Comparison of ENCODE assay signal across 8 cellular contexts in genomic region chr10:97291357-97292096, GRCh38. TPM values are rescaled to one million over a fixed set of nuclear protein-coding genes. Genes with fewer than 3 reads are reported as not detected.
A peak's percentile ranks its signal among the peaks of the same experiment; 100 is the strongest.
DNase-seq lines count a peak whose midpoint lies in the region; ATAC-seq and TF ChIP-seq lines count a peak whose summit lies in the region.

No MANE protein-coding gene starts in this region.

- peak overlapping the region; percentile 82 for H3K9ac ChIP-seq in fibroblast of lung (ENCODE audit: insufficient read depth, low read length)

- H3K9me3 ChIP-seq in SJSA1 (replicated peaks) (no peaks in the 10 kb centered on the region), fibroblast of lung (ENCODE audit: control insufficient read depth, insufficient read depth, low read depth, low read length) (no peaks in the 10 kb centered on the region), osteoblast (ENCODE audit: low read depth, low read length) (no peaks in the 10 kb centered on the region)

- H4K20me1 ChIP-seq in fibroblast of lung (ENCODE audit: control insufficient read depth, extremely low read depth, insufficient read depth, low read length) (no peaks in the 10 kb centered on the region), osteoblast (ENCODE audit: insufficient read depth, low read length) (no peaks in the 10 kb centered on the region)

- H3K4me2 ChIP-seq in fibroblast of lung (ENCODE audit: extremely low read depth, insufficient read depth, low read length) (peak overlapping the region; percentile 73), osteoblast (ENCODE audit: insufficient read depth, low read length) (peak overlapping the region; percentile 100)

- peaks cover 17% of the 10 kb centered on the region for H3K79me2 ChIP-seq in fibroblast of lung (ENCODE audit: control insufficient read depth, insufficient read depth, low read length)
- peaks cover 16% of the 10 kb centered on the region for H3K79me2 ChIP-seq in osteoblast (ENCODE audit: insufficient read depth, low read length)

- H3K27ac ChIP-seq in SJSA1 = peak overlapping the region; percentile 94
- H3K27ac ChIP-seq in fibroblast of lung (ENCODE audit: insufficient read depth, low read length) = peak overlapping the region; percentile 91
- H3K27ac ChIP-seq in osteoblast (ENCODE audit: low read depth, low read length) = peak overlapping the region; percentile 94

- ATAC-seq in GM19452 (IDR thresholded peaks at IDR 0.05; ENCODE audit: unreplicated experiment) (peak; percentile 1), HG03159 (IDR thresholded peaks at IDR 0.05; ENCODE audit: unreplicated experiment) (no peak)

- peaks cover 7% of the 10 kb centered on the region for H3K4me1 ChIP-seq in SJSA1 (replicated peaks)
- no peaks in the 10 kb centered on the region for H3K4me1 ChIP-seq in fibroblast of lung (ENCODE audit: control insufficient read depth, extremely low read depth, insufficient read depth, low read length)
- H3K4me1 ChIP-seq in osteoblast (ENCODE audit: insufficient read depth, low read length) = peaks cover 11% of the 10 kb centered on the region

- H2AFZ ChIP-seq in fibroblast of lung (ENCODE audit: low read length) (peak overlapping the region; percentile 72), osteoblast (ENCODE audit: low read length) (peak overlapping the region; percentile 98)

- H3K36me3 ChIP-seq in SJSA1 (peaks cover 3% of the 10 kb centered on the region), fibroblast of lung (ENCODE audit: control insufficient read depth, insufficient read depth, low read length) (no peaks in the 10 kb centered on the region), osteoblast (ENCODE audit: insufficient read depth, low read length) (peaks cover 9% of the 10 kb centered on the region)

- H3K4me3 ChIP-seq in SJSA1 (peak overlapping the region; percentile 56), fibroblast of lung (replicated peaks in 1 of 4; ENCODE audit: control extremely low read depth in 1 of 4, insufficient read depth in 1 of 4, low read depth in 3 of 4, low read length in 4 of 4) (peak overlapping the region; percentile 59 to 71 (median 71)), osteoblast (ENCODE audit: insufficient read depth, low read length) (peak overlapping the region; percentile 97)

- DNase-seq in SJSA1 (ENCODE audit: low read depth in 1 of 2, low spot score in 2 of 2) (peak; percentile 16 to 22), fibroblast of lung (ENCODE audit: low read depth in 2 of 2) (no peak), osteoblast (ENCODE audit: insufficient read length, low spot score, missing footprints) (peak; percentile 66), SW480 (ENCODE audit: low spot score) (no peak), iPS-NIHi7 (ENCODE audit: extremely low spot score) (no peak), activated gamma-delta T cell (lab: John Stamatoyannopoulos, UW) (no peak)

- TF ChIP-seq CTCF in fibroblast of lung (conservative IDR thresholded peaks at IDR 0.05 in 1 of 2, IDR thresholded peaks at IDR 0.05 in 1 of 2; ENCODE audit: low read depth in 1 of 2, low read length in 2 of 2) (no peak), osteoblast (IDR thresholded peaks at IDR 0.05; ENCODE audit: extremely low read depth, low read depth, low read length) (no peak)

- no peaks in the 10 kb centered on the region for H3K27me3 ChIP-seq in SJSA1 (replicated peaks)
- H3K27me3 ChIP-seq in fibroblast of lung (ENCODE audit: control insufficient read depth, insufficient read depth, low read length) = no peaks in the 10 kb centered on the region
- H3K27me3 ChIP-seq in osteoblast (ENCODE audit: insufficient read depth, low read length) = no peaks in the 10 kb centered on the region

RNA-seq across cellular contexts. Expression of gene ARHGAP19, which starts 0.9 kb away (rescaled TPM):
- total RNA-seq in SJSA1 (2014; rRNA removed; shearing (Covaris generic)) = 18.5 and 20.6 TPM in 2 replicates
- 4.6 and 7.4 TPM in 2 replicates for total RNA-seq in fibroblast of lung
- 5.6 and 9.0 TPM in 2 replicates for polyA plus RNA-seq in fibroblast of lung
- 3.2 and 7.3 TPM in 2 replicates for polyA plus RNA-seq in fibroblast of lung (2012)
- 3.6 and 9.7 TPM in 2 replicates for polyA minus RNA-seq in fibroblast of lung (ENCODE audit: low replicate concordance)
- total RNA-seq in osteoblast = 7.7 and 8.7 TPM in 2 replicates

RNA-seq across cellular contexts. Expression of gene FRAT1, which starts 27.5 kb away (rescaled TPM):
- 1.7 and 2.2 TPM in 2 replicates for total RNA-seq in SJSA1 (2014; rRNA removed; shearing (Covaris generic))
- total RNA-seq in fibroblast of lung (2.8 TPM in 2 replicates), osteoblast (3.3 and 3.8 TPM in 2 replicates)
- polyA plus RNA-seq in fibroblast of lung = 0.48 and 0.70 TPM in 2 replicates
- polyA plus RNA-seq in fibroblast of lung (2012) = 1.1 and 1.7 TPM in 2 replicates
- polyA minus RNA-seq in fibroblast of lung (ENCODE audit: low replicate concordance) = 0.19 TPM in 1 of 2 replicates, not detected in the other

RNA-seq across cellular contexts. Expression of gene FRAT2, which starts 43.0 kb away (rescaled TPM):
- 6.4 and 6.9 TPM in 2 replicates for total RNA-seq in SJSA1 (2014; rRNA removed; shearing (Covaris generic))
- total RNA-seq in fibroblast of lung (5.3 and 6.7 TPM in 2 replicates), osteoblast (8.0 and 9.4 TPM in 2 replicates)
- polyA plus RNA-seq in fibroblast of lung = 2.0 and 2.2 TPM in 2 replicates
- polyA plus RNA-seq in fibroblast of lung (2012) = 2.0 and 2.3 TPM in 2 replicates
- 0.94 and 1.1 TPM in 2 replicates for polyA minus RNA-seq in fibroblast of lung (ENCODE audit: low replicate concordance)

Comparison
In these comparisons a context has a peak if more than half of its experiments do, and no peak if none do; other contexts are left out.
1. DNase-seq: peak in SJSA1 (2 of 2) and osteoblast (single experiment); none in fibroblast of lung (0 of 2), SW480 (single experiment), iPS-NIHi7 (single experiment) and activated gamma-delta T cell (single experiment).
2. Peak in every context shown above with its lines, with median percentiles within 50 percentile points of each other: H3K27ac ChIP-seq and H3K4me3 ChIP-seq.